Comparison of ENCODE assay signal across 16 cellular contexts in the genomic region with DNA sequence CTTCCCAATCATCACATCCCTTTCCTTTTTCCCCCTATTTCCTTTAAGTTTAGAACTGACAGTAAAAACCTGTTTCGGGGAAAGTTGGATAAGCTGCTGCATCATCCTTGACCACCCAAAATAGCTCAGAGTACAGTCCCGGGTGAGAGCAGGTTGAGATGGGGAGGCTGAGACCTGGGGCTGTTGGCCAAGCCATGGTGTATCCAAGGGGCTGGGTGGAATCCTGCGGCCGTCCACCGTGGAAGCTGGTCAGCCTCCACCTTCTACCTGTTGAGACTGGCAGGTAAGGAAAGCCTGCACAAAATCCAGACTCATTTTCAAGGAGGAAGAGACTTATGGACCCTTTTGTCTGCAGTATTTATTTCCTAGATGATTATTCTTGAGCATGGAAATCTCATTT.
A peak's percentile ranks its signal among the peaks of the same experiment; 100 is the strongest.
DNase-seq lines count a peak whose midpoint lies in the region; ATAC-seq and TF ChIP-seq lines count a peak whose summit lies in the region.
"Had no signal": no experiment of that assay in that cellular context is flagged by ENCODE, and none has a peak within 500 bp of the region (broad histone marks: within the 10 kb centered on the region; RNA-seq: fewer than 3 reads in every experiment).

No MANE protein-coding gene starts in this region.

- H3K4me1 ChIP-seq in Panc1 (ENCODE audit: control insufficient read depth, insufficient read depth, low read length), result peaks cover 49% of the 10 kb centered on the region
- H3K4me1 ChIP-seq in endodermal cell (ENCODE audit: control insufficient read depth, insufficient read depth, low read length), result peaks cover 36% of the 10 kb centered on the region

- no TSS peak for BruUV-seq in Panc1 (replicated peaks; lab: Mats Ljungman, UMichigan)

- POLR2A ChIA-PET in Panc1 (lab: Charles Lee) (no interaction called here), T-cell (lab: Charles Lee) (no interaction called here)

- CTCF ChIA-PET in Panc1 (lab: Charles Lee) (interaction anchor here (0.6 kb wide), 1 partner anchor 73 kb away, joined by 3 read pairs; no protein-coding TSS in a partner anchor), T-cell (lab: Charles Lee) (no interaction called here)

- intact Hi-C loops in Panc1 (cut with micrococcal nuclease; ENCODE audit: unreplicated experiment), result loop anchor here (10.0 kb wide), 1 partner anchor 100 kb away; no protein-coding TSS in a partner anchor

- H3K27me3 ChIP-seq in Panc1 (ENCODE audit: control insufficient read depth, insufficient read depth, low read length) (no peaks in the 10 kb centered on the region), endodermal cell (ENCODE audit: control insufficient read depth, insufficient read depth, low read length, poor library complexity, severe bottlenecking) (no peaks in the 10 kb centered on the region)
- H3K27me3 ChIP-seq: BLaER1 treated with 17β-estradiol and CSF1 and Interleukin-3, amounts not matched to agents 10 nM and 100 nM had no signal

- DNase-seq in activated naive CD4-positive, alpha-beta T cell treated with anti-CD3 and anti-CD28 coated beads, Interleukin-2, amount 50 U/mL, for 16 hours, result no peak
- DNase-seq in Panc1 (ENCODE audit: low read depth, low spot score) (no peak), endodermal cell (peak; percentile 26), type B pancreatic cell (ENCODE audit: extremely low spot score, unreplicated experiment) (peak; percentile 25), T-cell (no peak)
- DNase-seq: Calu3, DMS79 treated with DMSO at 0.1 percent for 48 hours, GF-D8, HCEC 1CT had no signal

- H3K36me3 Mint-ChIP-seq in activated naive CD4-positive, alpha-beta T cell treated with anti-CD3 and anti-CD28 coated beads, Interleukin-2, amount 50 U/mL, for 24 hours, result peaks cover 19% of the 10 kb centered on the region
- H3K36me3 Mint-ChIP-seq in endodermal cell (ENCODE audit: low read depth), result peaks cover 3% of the 10 kb centered on the region
- H3K36me3 Mint-ChIP-seq in type B pancreatic cell, result peaks cover 4% of the 10 kb centered on the region
- peaks cover 39% of the 10 kb centered on the region for H3K36me3 Mint-ChIP-seq in T-cell

- H3K4me3 ChIP-seq in Panc1 (ENCODE audit: low read depth in 2 of 2, low read length in 2 of 2), result no peak overlapping the region
- no peak overlapping the region for H3K4me3 ChIP-seq in endodermal cell (ENCODE audit: low read length)
- H3K4me3 ChIP-seq: BLaER1 treated with 17β-estradiol and CSF1 and Interleukin-3, amounts not matched to agents 10 nM and 100 nM had no signal

- H3K4me1 Mint-ChIP-seq in activated naive CD4-positive, alpha-beta T cell treated with anti-CD3 and anti-CD28 coated beads, Interleukin-2, amount 50 U/mL, for 24 hours, result no peaks in the 10 kb centered on the region
- H3K4me1 Mint-ChIP-seq in endodermal cell (peaks cover 69% of the 10 kb centered on the region), type B pancreatic cell (ENCODE audit: unreplicated experiment) (peaks cover 31% of the 10 kb centered on the region), T-cell (no peaks in the 10 kb centered on the region)
- H3K4me1 Mint-ChIP-seq: B cell had no signal

- H3K27me3 Mint-ChIP-seq in activated naive CD4-positive, alpha-beta T cell treated with anti-CD3 and anti-CD28 coated beads, Interleukin-2, amount 50 U/mL, for 24 hours, result no peaks in the 10 kb centered on the region
- H3K27me3 Mint-ChIP-seq in endodermal cell (ENCODE audit: insufficient read depth) (no peaks in the 10 kb centered on the region), type B pancreatic cell (no peaks in the 10 kb centered on the region), T-cell (no peaks in the 10 kb centered on the region)
- H3K27me3 Mint-ChIP-seq: B cell had no signal

- WGBS in endodermal cell (ENCODE audit: insufficient coverage in 1 of 2, insufficient read length in 1 of 2), 2 experiments, result 82 to 87% methylated on average over 2 to 5 of the region's 5 CpGs

- H3K4me3 Mint-ChIP-seq in activated naive CD4-positive, alpha-beta T cell treated with anti-CD3 and anti-CD28 coated beads, Interleukin-2, amount 50 U/mL, for 24 hours, result no peak overlapping the region
- H3K4me3 Mint-ChIP-seq in endodermal cell (no peak overlapping the region), type B pancreatic cell (no peak overlapping the region), T-cell (no peak overlapping the region)
- H3K4me3 Mint-ChIP-seq: B cell; CD8-positive, alpha-beta T cell had no signal

- no peak for ATAC-seq in Panc1
- ATAC-seq in T-cell (replicated peaks in 1 of 4), result no peak
- no peak for ATAC-seq in GM18861 (IDR thresholded peaks at IDR 0.05; ENCODE audit: unreplicated experiment)
- no peak for ATAC-seq in GM21360 (IDR thresholded peaks at IDR 0.05; ENCODE audit: unreplicated experiment)
- ATAC-seq: CD8-positive, alpha-beta T cell had no signal

- H3K27ac ChIP-seq in Panc1 (ENCODE audit: low read length), result peak overlapping the region; percentile 30; the same call in 1 of the 2 replicates
- no peak overlapping the region for H3K27ac ChIP-seq in endodermal cell (ENCODE audit: low read depth, low read length)
- H3K27ac ChIP-seq: BLaER1 treated with 17β-estradiol and CSF1 and Interleukin-3, amounts not matched to agents 10 nM and 100 nM; HL-60 had no signal

- H3K27ac Mint-ChIP-seq in activated naive CD4-positive, alpha-beta T cell treated with anti-CD3 and anti-CD28 coated beads, Interleukin-2, amount 50 U/mL, for 24 hours, result peak overlapping the region; percentile 21
- no peak overlapping the region for H3K27ac Mint-ChIP-seq in endodermal cell
- no peak overlapping the region for H3K27ac Mint-ChIP-seq in type B pancreatic cell
- H3K27ac Mint-ChIP-seq in T-cell, result no peak overlapping the region
- H3K27ac Mint-ChIP-seq: B cell; CD8-positive, alpha-beta T cell had no signal

- in situ Hi-C loops in Panc1 (cut with HindIII; ENCODE audit: low pct_unique_long_range_greater_than_20kb, low sequenced_read_pairs), result no loop called here

- H3K9me3 ChIP-seq in Panc1 (ENCODE audit: control insufficient read depth, insufficient read depth, low read depth, low read length), result no peaks in the 10 kb centered on the region
- no peaks in the 10 kb centered on the region for H3K9me3 ChIP-seq in endodermal cell (ENCODE audit: control insufficient read depth, low read length)
- H3K9me3 ChIP-seq: BLaER1 treated with 17β-estradiol and CSF1 and Interleukin-3, amounts not matched to agents 10 nM and 100 nM had no signal

- H3K9me3 Mint-ChIP-seq in activated naive CD4-positive, alpha-beta T cell treated with anti-CD3 and anti-CD28 coated beads, Interleukin-2, amount 50 U/mL, for 24 hours, result no peaks in the 10 kb centered on the region
- no peaks in the 10 kb centered on the region for H3K9me3 Mint-ChIP-seq in endodermal cell
- no peaks in the 10 kb centered on the region for H3K9me3 Mint-ChIP-seq in type B pancreatic cell
- no peaks in the 10 kb centered on the region for H3K9me3 Mint-ChIP-seq in T-cell
- H3K9me3 Mint-ChIP-seq: CD8-positive, alpha-beta T cell had no signal

- no peaks in the 10 kb centered on the region for H3K36me3 ChIP-seq in Panc1 (ENCODE audit: control insufficient read depth, insufficient read depth, low read length)
- no peaks in the 10 kb centered on the region for H3K36me3 ChIP-seq in endodermal cell (ENCODE audit: control insufficient read depth, insufficient read depth, low read length)

- no peak for TF ChIP-seq CTCF in Panc1 (IDR thresholded peaks at IDR 0.05)
- no peak for TF ChIP-seq CTCF in endodermal cell (conservative IDR thresholded peaks at IDR 0.05)
- TF ChIP-seq CTCF in type B pancreatic cell (conservative IDR thresholded peaks at IDR 0.05), result no peak

- no peak overlapping the region for H3K9ac ChIP-seq in endodermal cell (ENCODE audit: extremely low read depth, low read length, poor library complexity, severe bottlenecking)
- H3K9ac ChIP-seq: BLaER1 treated with 17β-estradiol and CSF1 and Interleukin-3, amounts not matched to agents 10 nM and 100 nM had no signal

Comparison
In these comparisons a context has a peak if more than half of its experiments do, and no peak if none do; other contexts are left out.
1. DNase-seq: peak in endodermal cell (single experiment) and type B pancreatic cell (single experiment); none in activated naive CD4-positive, alpha-beta T cell treated with anti-CD3 and anti-CD28 coated beads, Interleukin-2, amount 50 U/mL, for 16 hours (single experiment), Panc1 (single experiment) and T-cell (0 of 34).